In the genomic region with DNA sequence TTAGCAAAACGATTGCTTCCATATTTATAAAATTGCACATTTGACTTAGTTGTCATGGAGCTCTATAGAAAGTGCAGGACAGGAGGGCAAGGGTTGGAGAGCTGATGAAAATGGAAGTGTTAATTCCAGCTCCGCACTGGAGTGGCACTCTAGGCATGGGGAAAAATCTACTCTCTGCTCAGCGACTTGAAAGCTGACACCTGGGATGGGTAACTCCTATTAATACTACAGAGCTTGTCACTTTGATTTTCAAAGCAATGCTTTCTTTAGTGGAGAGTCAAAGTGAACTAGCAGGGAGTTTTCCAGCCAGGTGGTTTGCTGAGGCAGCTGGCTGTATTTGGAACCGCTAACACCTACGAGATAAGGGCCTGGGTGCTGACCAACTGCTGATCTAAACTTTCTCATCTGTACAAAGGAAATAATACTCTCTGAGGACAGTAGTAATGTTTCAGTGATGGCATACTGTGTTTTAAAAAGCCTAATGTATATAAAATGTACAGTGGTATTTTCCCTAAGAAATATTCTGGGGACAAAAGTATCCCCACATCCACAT, we compare ENCODE assay signal across 1 cellular context.
TF ChIP-seq lines count a peak whose summit lies in the region.

No MANE protein-coding gene starts in this region.

TF ChIP-seq in WTC11, 78 proteins besides CTCF, POLR2A, EP300 and RAD21 (continued from another document):
- TF ChIP-seq, protein P1, sequence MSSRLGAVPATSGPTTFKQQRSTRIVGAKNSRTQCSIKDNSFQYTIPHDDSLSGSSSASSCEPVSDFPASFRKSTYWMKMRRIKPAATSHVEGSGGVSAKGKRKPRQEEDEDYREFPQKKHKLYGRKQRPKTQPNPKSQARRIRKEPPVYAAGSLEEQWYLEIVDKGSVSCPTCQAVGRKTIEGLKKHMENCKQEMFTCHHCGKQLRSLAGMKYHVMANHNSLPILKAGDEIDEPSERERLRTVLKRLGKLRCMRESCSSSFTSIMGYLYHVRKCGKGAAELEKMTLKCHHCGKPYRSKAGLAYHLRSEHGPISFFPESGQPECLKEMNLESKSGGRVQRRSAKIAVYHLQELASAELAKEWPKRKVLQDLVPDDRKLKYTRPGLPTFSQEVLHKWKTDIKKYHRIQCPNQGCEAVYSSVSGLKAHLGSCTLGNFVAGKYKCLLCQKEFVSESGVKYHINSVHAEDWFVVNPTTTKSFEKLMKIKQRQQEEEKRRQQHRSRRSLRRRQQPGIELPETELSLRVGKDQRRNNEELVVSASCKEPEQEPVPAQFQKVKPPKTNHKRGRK (CRISPR knock-in tag; IDR thresholded peaks at IDR 0.05; ENCODE audit: borderline replicate concordance), result no peak
- TF ChIP-seq MYBL2 (CRISPR knock-in tag; IDR thresholded peaks at IDR 0.05), result no peak
- no peak for TF ChIP-seq ZNF416 (CRISPR knock-in tag; IDR thresholded peaks at IDR 0.05)
- no peak for TF ChIP-seq IRF1 (CRISPR knock-in tag; IDR thresholded peaks at IDR 0.05)
- no peak for TF ChIP-seq USF2 (CRISPR knock-in tag; IDR thresholded peaks at IDR 0.05)
- TF ChIP-seq, protein P2, sequence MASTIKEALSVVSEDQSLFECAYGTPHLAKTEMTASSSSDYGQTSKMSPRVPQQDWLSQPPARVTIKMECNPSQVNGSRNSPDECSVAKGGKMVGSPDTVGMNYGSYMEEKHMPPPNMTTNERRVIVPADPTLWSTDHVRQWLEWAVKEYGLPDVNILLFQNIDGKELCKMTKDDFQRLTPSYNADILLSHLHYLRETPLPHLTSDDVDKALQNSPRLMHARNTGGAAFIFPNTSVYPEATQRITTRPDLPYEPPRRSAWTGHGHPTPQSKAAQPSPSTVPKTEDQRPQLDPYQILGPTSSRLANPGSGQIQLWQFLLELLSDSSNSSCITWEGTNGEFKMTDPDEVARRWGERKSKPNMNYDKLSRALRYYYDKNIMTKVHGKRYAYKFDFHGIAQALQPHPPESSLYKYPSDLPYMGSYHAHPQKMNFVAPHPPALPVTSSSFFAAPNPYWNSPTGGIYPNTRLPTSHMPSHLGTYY (CRISPR knock-in tag; IDR thresholded peaks at IDR 0.05), result no peak
- no peak for TF ChIP-seq CREM (CRISPR knock-in tag; IDR thresholded peaks at IDR 0.05)
